In the genomic region with DNA sequence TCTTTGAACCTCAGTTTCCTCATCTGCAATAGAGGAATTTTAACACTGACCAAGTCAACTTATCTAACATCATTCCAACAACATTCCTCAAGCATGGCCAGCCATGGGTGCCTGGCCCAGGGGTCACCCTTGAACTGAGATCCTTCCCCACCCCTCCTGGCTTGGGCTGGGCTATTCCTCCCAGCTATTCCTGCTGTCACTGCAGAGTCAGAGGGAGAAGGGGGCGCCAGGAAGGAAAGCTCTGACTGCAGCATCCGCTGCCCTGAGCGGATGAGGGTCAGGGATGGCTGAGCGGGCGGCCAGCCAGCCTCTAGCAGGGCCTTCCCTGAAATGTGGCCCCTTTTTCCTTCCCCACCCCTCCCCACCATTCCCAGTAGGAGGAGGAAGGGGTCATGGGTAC, we compare ENCODE assay signal across 11 cellular contexts. TPM values are rescaled to one million over a fixed set of nuclear protein-coding genes. Genes with fewer than 3 reads are reported as not detected.
DNase-seq lines count a peak whose midpoint lies in the region; ATAC-seq and TF ChIP-seq lines count a peak whose summit lies in the region.
"Had no signal": no experiment of that assay in that cellular context is flagged by ENCODE, and none has a peak within 500 bp of the region (broad histone marks: within the 10 kb centered on the region; RNA-seq: fewer than 3 reads in every experiment).

No MANE protein-coding gene starts in this region.

- H3K27ac ChIP-seq in ACC112 (ENCODE audit: low read depth, low read length), result peak overlapping the region; percentile 19; the same call in 1 of the 2 replicates
- H3K27ac ChIP-seq in RWPE2 (ENCODE audit: poor library complexity, severe bottlenecking), result peak overlapping the region; percentile 49
- peak overlapping the region; percentile 92 to 97 (median 95) for H3K27ac ChIP-seq in gastroesophageal sphincter
- H3K27ac ChIP-seq in parathyroid adenoma, result peak overlapping the region; percentile 69
- H3K27ac ChIP-seq: KMS-11 had no signal

- no peak for TF ChIP-seq CTCF in RWPE2 (IDR thresholded peaks at IDR 0.05; ENCODE audit: poor library complexity, severe bottlenecking)
- no peak for TF ChIP-seq CTCF in gastroesophageal sphincter (IDR thresholded peaks at IDR 0.05)
- no peak for TF ChIP-seq CTCF in parathyroid adenoma (IDR thresholded peaks at IDR 0.05)

- no peak for DNase-seq in RWPE2 (ENCODE audit: low spot score)
- no peak for DNase-seq in foreskin melanocyte
- DNase-seq in germinal center (ENCODE audit: low spot score), result no peak
- DNase-seq: hypothalamus, RPMI8226 had no signal

- H3K4me1 ChIP-seq in ACC112 (ENCODE audit: control insufficient read depth, insufficient read depth, low read length, unreplicated experiment) (peaks cover 65% of the 10 kb centered on the region), RWPE2 (ENCODE audit: insufficient read depth, poor library complexity, severe bottlenecking) (peaks cover 52% of the 10 kb centered on the region), gastroesophageal sphincter (peaks cover 0 to 88% (median 38%) of the 10 kb centered on the region in 3 donors), parathyroid adenoma (no peaks in the 10 kb centered on the region)

- no peak for ATAC-seq in RWPE2 (ENCODE audit: low read depth)
- ATAC-seq in gastroesophageal sphincter, result no peak
- no peak for ATAC-seq in HG02970 (IDR thresholded peaks at IDR 0.05; ENCODE audit: low FRiP score, unreplicated experiment)
- no peak for ATAC-seq in GM21825 (IDR thresholded peaks at IDR 0.05; ENCODE audit: unreplicated experiment)

- H3K36me3 ChIP-seq in ACC112 (ENCODE audit: insufficient read depth, low read length) (no peaks in the 10 kb centered on the region), RWPE2 (ENCODE audit: low read depth) (peaks cover 58% of the 10 kb centered on the region), gastroesophageal sphincter (peaks cover 0 to 12% of the 10 kb centered on the region in 2 donors), parathyroid adenoma (ENCODE audit: control insufficient read depth, insufficient read depth, low read length) (no peaks in the 10 kb centered on the region)

- H2AFZ ChIP-seq in ACC112 (ENCODE audit: low read length, unreplicated experiment), result no peak overlapping the region
- no peak overlapping the region for H2AFZ ChIP-seq in parathyroid adenoma

- H3K9me3 ChIP-seq in RWPE2 (ENCODE audit: severe bottlenecking) (no peaks in the 10 kb centered on the region), gastroesophageal sphincter (no peaks in the 10 kb centered on the region), parathyroid adenoma (ENCODE audit: control insufficient read depth, low read length) (no peaks in the 10 kb centered on the region)

- peaks cover 9% of the 10 kb centered on the region for H3K79me2 ChIP-seq in ACC112 (ENCODE audit: control insufficient read depth, insufficient read depth, low read length, unreplicated experiment)
- no peaks in the 10 kb centered on the region for H3K79me2 ChIP-seq in parathyroid adenoma

- no peak for TF ChIP-seq POLR2A in gastroesophageal sphincter (IDR thresholded peaks at IDR 0.05)

- no peak for TF ChIP-seq EP300 in gastroesophageal sphincter (IDR thresholded peaks at IDR 0.05)

- no peak overlapping the region for H3K9ac ChIP-seq in parathyroid adenoma
- H3K9ac ChIP-seq: KMS-11 had no signal

- H3K4me2 ChIP-seq in parathyroid adenoma (ENCODE audit: low read length), result peak overlapping the region; percentile 38
- H3K4me2 ChIP-seq: KMS-11 had no signal

- no peaks in the 10 kb centered on the region for H3K27me3 ChIP-seq in ACC112 (ENCODE audit: insufficient read depth, low read length)
- no peaks in the 10 kb centered on the region for H3K27me3 ChIP-seq in RWPE2 (ENCODE audit: insufficient read depth, poor library complexity, severe bottlenecking)
- no peaks in the 10 kb centered on the region for H3K27me3 ChIP-seq in gastroesophageal sphincter
- H3K27me3 ChIP-seq in parathyroid adenoma (ENCODE audit: control insufficient read depth, insufficient read depth, low read length), result no peaks in the 10 kb centered on the region

- H3K4me3 ChIP-seq in ACC112 (ENCODE audit: low read depth, low read length) (peak overlapping the region; percentile 16), RWPE2 (ENCODE audit: severe bottlenecking) (no peak overlapping the region), gastroesophageal sphincter (peak overlapping the region; percentile 13 to 71), parathyroid adenoma (ENCODE audit: low read depth, low read length) (no peak overlapping the region)

- WGBS in gastroesophageal sphincter (ENCODE audit: low coverage in 1 of 2), 2 donors, result 11 to 40% methylated on average over 1 to 4 of the region's 5 CpGs

RNA-seq across cellular contexts. Expression of a gene that starts 3.1 kb away (rescaled TPM):
- 100 to 1,000 TPM; 152 to 368 (median 248) TPM for total RNA-seq in gastroesophageal sphincter

RNA-seq across cellular contexts. Expression of a gene that starts 38.1 kb away (rescaled TPM):
- under 1 TPM in 3 of 4 donors, not detected in 1; 0.23 to 0.82 (median 0.67) TPM for total RNA-seq in gastroesophageal sphincter

Comparison
In these comparisons a context has a peak if more than half of its experiments do, and no peak if none do; other contexts are left out.
1. H3K27ac ChIP-seq: peak in every context shown above with its lines; median percentile 95 in gastroesophageal sphincter; 69 in parathyroid adenoma; 49 in RWPE2; 19 in ACC112.
2. H3K4me3 ChIP-seq: peak in ACC112 (single experiment) and gastroesophageal sphincter (2 of 2); none in RWPE2 (single experiment) and parathyroid adenoma (single experiment).